16 cellular contexts compared by ENCODE assay signal in genomic region chr1:212478467-212479025, GRCh38. TPM values are rescaled to one million over a fixed set of nuclear protein-coding genes. Genes with fewer than 3 reads are reported as not detected.
DNase-seq lines count a peak whose midpoint lies in the region; ATAC-seq, FAIRE-seq and TF ChIP-seq lines count a peak whose summit lies in the region.
"Had no signal": no experiment of that assay in that cellular context is flagged by ENCODE, and none has a peak within 500 bp of the region (broad histone marks: within the 10 kb centered on the region; RNA-seq: fewer than 3 reads in every experiment).

No MANE protein-coding gene starts in this region.

- CTCF ChIA-PET in H1 (lab: Charles Lee; ENCODE audit: partially characterized antibody) (interaction anchor here (0.6 to 4.9 kb wide), 34 partner anchors 11 to 387 kb away, joined by 3 to 68 read pairs (median 7); partner anchors contain the start of genes ATF3 and BATF3), GM10248 (lab: Yijun Ruan, JAX) (interaction anchor here (0.8 to 5.6 kb wide), 27 partner anchors 8 to 781 kb away, joined by 3 to 103 read pairs (median 8); partner anchors contain the start of genes ATF3, BATF3, NSL1 and TATDN3)

- H3K14ac ChIP-seq in H1 (ENCODE audit: insufficient read length), result no peak overlapping the region

- H3K36me3 Mint-ChIP-seq in natural killer cell treated with Interleukin-12 subunit alpha and Interleukin-12 subunit beta and Interleukin-15 and Interleukin-18, amount 100 ng/mL, for 72 hours, result no peaks in the 10 kb centered on the region
- H3K36me3 Mint-ChIP-seq in natural killer cell (no peaks in the 10 kb centered on the region), neural progenitor cell (no peaks in the 10 kb centered on the region)

- H3K4ac ChIP-seq in H1 (replicated peaks; ENCODE audit: insufficient read length, low read depth, low read length), result no peak overlapping the region

- H3K27ac Mint-ChIP-seq in natural killer cell treated with Interleukin-12 subunit alpha and Interleukin-12 subunit beta and Interleukin-15 and Interleukin-18, amount 100 ng/mL, for 72 hours, result no peak overlapping the region
- peak overlapping the region in 1 of 2 donors; percentile 82 for H3K27ac Mint-ChIP-seq in natural killer cell
- peak overlapping the region; percentile 63 for H3K27ac Mint-ChIP-seq in neural progenitor cell
- H3K27ac Mint-ChIP-seq: CD4-positive, alpha-beta T cell had no signal

- H3K23ac ChIP-seq in H1 (ENCODE audit: insufficient read length), result no peak overlapping the region

- no peak overlapping the region for H4K5ac ChIP-seq in H1 (ENCODE audit: insufficient read length, low read depth, low read length)

- H3K4me1 ChIP-seq in H1 (replicated peaks in 1 of 4; ENCODE audit: control insufficient read depth in 3 of 4, insufficient read depth in 4 of 4, low read length in 3 of 4) (peaks cover 0 to 2% (median 0%) of the 10 kb centered on the region in 4 experiments; a peak in 1 of 7 replicates), neural progenitor cell (peaks cover 11% of the 10 kb centered on the region)

- no peak overlapping the region; the same call in 1 of the 2 replicates for H4K8ac ChIP-seq in H1 (ENCODE audit: extremely low read depth, insufficient read depth, low read length)

- no peak overlapping the region for H3K4me3 Mint-ChIP-seq in natural killer cell treated with Interleukin-12 subunit alpha and Interleukin-12 subunit beta and Interleukin-15 and Interleukin-18, amount 100 ng/mL, for 72 hours
- H3K4me3 Mint-ChIP-seq in natural killer cell (no peak overlapping the region), neural progenitor cell (no peak overlapping the region)
- H3K4me3 Mint-ChIP-seq: CD4-positive, alpha-beta T cell had no signal

- no peaks in the 10 kb centered on the region for H3K9me3 Mint-ChIP-seq in natural killer cell treated with Interleukin-12 subunit alpha and Interleukin-12 subunit beta and Interleukin-15 and Interleukin-18, amount 100 ng/mL, for 72 hours
- H3K9me3 Mint-ChIP-seq in natural killer cell (no peaks in the 10 kb centered on the region), neural progenitor cell (peaks cover 2% of the 10 kb centered on the region)
- H3K9me3 Mint-ChIP-seq: CD4-positive, alpha-beta T cell had no signal

- no peak overlapping the region for H2BK5ac ChIP-seq in H1 (ENCODE audit: low read depth, low read length)

- no peak overlapping the region for H2AK5ac ChIP-seq in H1 (ENCODE audit: low read depth, low read length)

- no peak overlapping the region for H2BK15ac ChIP-seq in H1 (ENCODE audit: low read length)

- no peak for FAIRE-seq in H1 (lab: Jason Lieb, UNC)
- FAIRE-seq: GM12891 had no signal

- no peak overlapping the region for H2BK120ac ChIP-seq in H1 (replicated peaks; ENCODE audit: low read depth, low read length)

- no peaks in the 10 kb centered on the region for H4K20me1 ChIP-seq in H1 (replicated peaks in 1 of 2; ENCODE audit: control insufficient read depth in 1 of 2, insufficient read depth in 2 of 2, low read length in 2 of 2)
- no peaks in the 10 kb centered on the region for H4K20me1 ChIP-seq in neural progenitor cell (ENCODE audit: low read depth)

- H3K4me1 Mint-ChIP-seq in natural killer cell treated with Interleukin-12 subunit alpha and Interleukin-12 subunit beta and Interleukin-15 and Interleukin-18, amount 100 ng/mL, for 72 hours (ENCODE audit: low read depth in 2 of 2), result peaks cover 28 to 38% of the 10 kb centered on the region in 2 donors
- H3K4me1 Mint-ChIP-seq in natural killer cell, result peaks cover 40 to 55% of the 10 kb centered on the region in 2 donors
- peaks cover 23% of the 10 kb centered on the region for H3K4me1 Mint-ChIP-seq in neural progenitor cell

- no peak overlapping the region for H3K27ac ChIP-seq in H1 (ENCODE audit: low read depth, low read length)
- H3K27ac ChIP-seq in neural progenitor cell, result no peak overlapping the region

- H3K27me3 ChIP-seq in H1 (replicated peaks in 1 of 4; ENCODE audit: control insufficient read depth in 3 of 4, extremely low read depth in 1 of 4, insufficient read depth in 3 of 4, low read length in 3 of 4) (no peaks in the 10 kb centered on the region), neural progenitor cell (no peaks in the 10 kb centered on the region)
- H3K27me3 ChIP-seq: BE2C had no signal

- no peak overlapping the region for H3K4me3 ChIP-seq in H1 (ENCODE audit: extremely low read depth in 1 of 4, insufficient read depth in 2 of 4, low read depth in 3 of 4, low read length in 4 of 4)
- H3K4me3 ChIP-seq in neural progenitor cell, result no peak overlapping the region

- no peak overlapping the region; the same call in 1 of the 2 replicates for H3K18ac ChIP-seq in H1 (ENCODE audit: extremely low read depth, low read length)

- no peak for TF ChIP-seq RAD21 in H1 (IDR thresholded peaks at IDR 0.05 in 1 of 2, conservative IDR thresholded peaks at IDR 0.05 in 1 of 2; ENCODE audit: low read depth in 2 of 2, low read length in 2 of 2)

- H3K79me1 ChIP-seq in H1 (ENCODE audit: low read depth, low read length), result no peaks in the 10 kb centered on the region

- POLR2A ChIA-PET in H1 (lab: Charles Lee; ENCODE audit: partially characterized antibody) (interaction anchor here (1.2 to 7.2 kb wide), 2 partner anchors 118 to 129 kb away, joined by 3 to 56 read pairs; partner anchors contain the start of gene ATF3), GM10248 (lab: Yijun Ruan, JAX) (interaction anchor here (0.6 kb wide), 1 partner anchor 130 kb away, joined by 3 read pairs; the partner anchor contains the start of gene ATF3)

- TF ChIP-seq EP300 in H1 (IDR thresholded peaks at IDR 0.05; ENCODE audit: borderline replicate concordance in 1 of 2, low read depth in 2 of 2, low read length in 2 of 2), result no peak

- H3K36me3 ChIP-seq in H1 (ENCODE audit: control insufficient read depth in 2 of 4, insufficient read depth in 4 of 4, low read length in 3 of 4) (no peaks in the 10 kb centered on the region), neural progenitor cell (no peaks in the 10 kb centered on the region)
- H3K36me3 ChIP-seq: BE2C had no signal

- TF ChIP-seq POLR2A in H1 (IDR thresholded peaks at IDR 0.05; ENCODE audit: control extremely low read depth in 1 of 2, low read depth in 2 of 2, low read length in 2 of 2), result no peak

- H3F3A ChIP-seq in neural progenitor cell (ENCODE audit: low read depth), result no peaks in the 10 kb centered on the region

- ATAC-seq in natural killer cell treated with Interleukin-12 subunit alpha and Interleukin-12 subunit beta and Interleukin-15 and Interleukin-18, amount 100 ng/mL, for 72 hours, result no peak
- ATAC-seq in natural killer cell (no peak), GM18511 (IDR thresholded peaks at IDR 0.05; ENCODE audit: unreplicated experiment) (no peak)

- WGBS in H1 (ENCODE audit: extremely low coverage in 1 of 2, insufficient coverage in 1 of 2, insufficient read length in 1 of 2, insufficient replicate concordance in 2 of 2, low coverage in 1 of 2, low lambda C conversion rate in 2 of 2, missing lambda C conversion rate in 1 of 2), 2 experiments, result 85% methylated on average over 12 of the region's 12 CpGs; no CpG with 5 or more reads in 1 of the 2 experiments

- H2AFZ ChIP-seq in H1 (ENCODE audit: low read length) (no peak overlapping the region), neural progenitor cell (replicated peaks) (no peak overlapping the region)

- intact Hi-C loops in natural killer cell (cut with micrococcal nuclease), result no loop called here

- DNase-seq in natural killer cell treated with Interleukin-12 subunit alpha and Interleukin-12 subunit beta and Interleukin-15 and Interleukin-18, amount 100 ng/mL, for 72 hours (ENCODE audit: low spot score), result peak; percentile 54
- DNase-seq in natural killer cell (no peak), H1 (ENCODE audit: low read depth in 1 of 2, low spot score in 2 of 2) (no peak), neural progenitor cell (ENCODE audit: low spot score) (no peak), GM10248 (ENCODE audit: extremely low spot score) (no peak), H4 (ENCODE audit: low spot score) (no peak), NCI-H1436 (lab: John Stamatoyannopoulos, UW) (no peak)
- DNase-seq: BE2C; Caco-2; CD4-positive, alpha-beta T cell; H7; NCI-H1417; NCI-H345; NCI-H524 treated with DMSO at 0.1 percent for 48 hours had no signal

- peak overlapping the region; percentile 34 for H4K91ac ChIP-seq in H1 (replicated peaks; ENCODE audit: insufficient read length, low read length)

- no peak overlapping the region for H2BK12ac ChIP-seq in H1 (ENCODE audit: low read depth, low read length)

- H3K9ac ChIP-seq in H1 (replicated peaks in 1 of 4; ENCODE audit: extremely low read depth in 1 of 4, low read depth in 3 of 4, low read length in 3 of 4) (no peak overlapping the region), neural progenitor cell (no peak overlapping the region)

- 0 out of 2 replicates have a peak, but pooled peaks cover 2% of the 10 kb centered on the region for H3K23me2 ChIP-seq in H1 (ENCODE audit: low read depth, low read length)

- H3K4me2 ChIP-seq in H1 (ENCODE audit: insufficient read depth in 1 of 2, low read depth in 2 of 2, low read length in 2 of 2) (no peak overlapping the region), neural progenitor cell (no peak overlapping the region)

- no peak overlapping the region for H2BK20ac ChIP-seq in H1 (ENCODE audit: low read length)

- no peak overlapping the region for H3K56ac ChIP-seq in H1 (replicated peaks; ENCODE audit: insufficient read length, low read depth, low read length)

- H3K27me3 Mint-ChIP-seq in natural killer cell treated with Interleukin-12 subunit alpha and Interleukin-12 subunit beta and Interleukin-15 and Interleukin-18, amount 100 ng/mL, for 72 hours, result peaks cover 6 to 9% of the 10 kb centered on the region in 2 donors
- peaks cover 9 to 15% of the 10 kb centered on the region in 2 donors for H3K27me3 Mint-ChIP-seq in natural killer cell (ENCODE audit: low read depth in 2 of 2)
- peaks cover 23% of the 10 kb centered on the region for H3K27me3 Mint-ChIP-seq in neural progenitor cell (ENCODE audit: insufficient read depth, low read depth)

- H3K79me2 ChIP-seq in H1 (ENCODE audit: control insufficient read depth in 1 of 2, insufficient read depth in 2 of 2, low read length in 2 of 2) (no peaks in the 10 kb centered on the region), neural progenitor cell (ENCODE audit: low read depth) (no peaks in the 10 kb centered on the region)

- no peak for TF ChIP-seq CTCF in natural killer cell (IDR thresholded peaks at IDR 0.05)
- no peak for TF ChIP-seq CTCF in H1 (IDR thresholded peaks at IDR 0.05; ENCODE audit: control extremely low read depth in 1 of 3, insufficient read depth in 1 of 3, low read depth in 1 of 3, low read length in 3 of 3)
- TF ChIP-seq CTCF in neural progenitor cell (IDR thresholded peaks at IDR 0.05), result no peak
- TF ChIP-seq CTCF in GM10248 (IDR thresholded peaks at IDR 0.05; ENCODE audit: control extremely low read depth, extremely low read depth, low read depth, missing control alignments), result no peak

- H3K9me3 ChIP-seq in H1 (ENCODE audit: insufficient read depth in 2 of 2, low read depth in 1 of 2, low read length in 1 of 2), result no peaks in the 10 kb centered on the region
- H3K9me3 ChIP-seq in neural progenitor cell (ENCODE audit: low read depth), result no peaks in the 10 kb centered on the region
- H3K9me3 ChIP-seq: BE2C, Caco-2 had no signal

RNA-seq across cellular contexts. Expression of gene NENF, which starts 45.8 kb away (rescaled TPM):
- total RNA-seq in natural killer cell treated with Interleukin-12 subunit alpha and Interleukin-12 subunit beta and Interleukin-15 and Interleukin-18, amount 100 ng/mL, for 72 hours, result 10 to 100 TPM; 18.9 to 31.8 TPM
- total RNA-seq in natural killer cell, result 10 to 100 TPM in 2 of 3 donors, 1 to 10 TPM in 1; 7.2 to 14.0 (median 12.2) TPM
- 27.0 and 28.5 TPM in 2 replicates for total RNA-seq in H1 (2021; fragmentation: NEBNext Ultra II Directional; extraction: Animal tissue kit (Norgen Biotek cat#: 25700))
- polyA plus RNA-seq in H1 (2011; rRNA removed), result 22.1 and 28.0 TPM in 2 replicates
- 23.4 TPM for polyA plus RNA-seq in H1 (2011; cell fraction: cytosol; rRNA removed)
- polyA plus RNA-seq in H1 (2011; cell fraction: nucleus; rRNA removed), result 24.0 TPM
- polyA plus RNA-seq in H1 (2012, experiment 1 of 2), result 35.4 to 45.5 TPM (median 38.2 TPM) in 4 replicates
- 38.7 TPM for polyA plus RNA-seq in H1 (2012, experiment 2 of 2)
- polyA plus RNA-seq in H1 (2013, experiment 1 of 2), result 33.8 TPM
- polyA plus RNA-seq in H1 (2013, experiment 2 of 2), result 38.4 TPM
- polyA minus RNA-seq in H1 (2011; rRNA and poly(A)+ RNA removed), result 7.1 and 7.4 TPM in 2 replicates
- 9.5 TPM for polyA minus RNA-seq in H1 (2011; cell fraction: cytosol; rRNA and poly(A)+ RNA removed)
- polyA minus RNA-seq in H1 (2011; cell fraction: nucleus; rRNA and poly(A)+ RNA removed), result 8.0 TPM
- total RNA-seq in neural progenitor cell (ENCODE audit: low replicate concordance), result 6.8 and 8.2 TPM in 2 replicates
- total RNA-seq in H4 (2014; rRNA removed; shearing (Covaris generic)), result 65.3 and 74.8 TPM in 2 replicates
